ENCODE assay signal across 1 cellular context in the genomic region with DNA sequence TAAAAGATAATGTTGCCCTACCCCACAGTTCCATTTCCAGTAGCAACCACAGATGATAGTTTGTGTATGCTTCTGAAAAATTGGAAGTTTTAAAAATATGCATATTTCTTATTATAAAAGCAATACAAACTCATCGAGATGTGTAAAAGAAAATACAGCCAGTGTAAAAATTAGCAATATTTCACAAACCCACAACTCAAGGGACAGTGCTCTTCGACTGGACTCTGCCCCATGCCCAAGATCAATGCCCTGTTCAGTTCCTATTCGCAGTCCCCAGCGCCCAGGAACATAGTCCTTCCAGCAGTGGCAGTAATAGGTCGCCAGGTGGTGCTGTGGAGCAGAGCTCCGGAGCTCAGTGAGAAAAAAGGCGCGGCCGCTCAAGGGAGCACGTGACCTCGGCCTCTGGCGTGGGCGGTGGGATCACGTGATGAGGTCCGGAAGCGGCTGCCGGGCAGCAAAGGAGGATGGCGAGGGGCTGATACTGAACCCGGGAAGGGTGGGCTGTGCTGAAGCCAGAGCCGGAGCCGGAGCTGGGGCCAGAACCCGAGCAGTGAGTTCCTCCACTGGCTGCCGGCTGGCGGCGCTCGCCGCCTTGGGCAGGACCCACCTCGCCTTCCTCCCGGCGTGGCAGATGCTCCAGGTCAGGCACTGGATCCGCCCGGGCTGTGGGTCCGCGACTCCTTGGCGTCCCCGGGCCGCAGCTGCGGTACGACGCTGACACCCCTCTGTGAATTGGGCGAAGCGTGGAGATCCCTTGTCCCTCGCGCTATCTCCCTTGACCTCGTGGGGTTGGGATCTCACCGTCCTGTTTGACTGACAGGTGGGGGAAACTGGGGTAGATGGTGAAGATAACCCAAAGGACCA.
TF ChIP-seq lines count a peak whose summit lies in the region.

A gene (plus strand): TSS at position 430 of the 864 bp plus-strand sequence. CDS start 11,190 bp downstream, outside the sequence.

TF ChIP-seq in K562, 482 proteins besides CTCF, POLR2A, EP300 and RAD21 (continued from another document and continues in another):
- TF ChIP-seq, protein P1, sequence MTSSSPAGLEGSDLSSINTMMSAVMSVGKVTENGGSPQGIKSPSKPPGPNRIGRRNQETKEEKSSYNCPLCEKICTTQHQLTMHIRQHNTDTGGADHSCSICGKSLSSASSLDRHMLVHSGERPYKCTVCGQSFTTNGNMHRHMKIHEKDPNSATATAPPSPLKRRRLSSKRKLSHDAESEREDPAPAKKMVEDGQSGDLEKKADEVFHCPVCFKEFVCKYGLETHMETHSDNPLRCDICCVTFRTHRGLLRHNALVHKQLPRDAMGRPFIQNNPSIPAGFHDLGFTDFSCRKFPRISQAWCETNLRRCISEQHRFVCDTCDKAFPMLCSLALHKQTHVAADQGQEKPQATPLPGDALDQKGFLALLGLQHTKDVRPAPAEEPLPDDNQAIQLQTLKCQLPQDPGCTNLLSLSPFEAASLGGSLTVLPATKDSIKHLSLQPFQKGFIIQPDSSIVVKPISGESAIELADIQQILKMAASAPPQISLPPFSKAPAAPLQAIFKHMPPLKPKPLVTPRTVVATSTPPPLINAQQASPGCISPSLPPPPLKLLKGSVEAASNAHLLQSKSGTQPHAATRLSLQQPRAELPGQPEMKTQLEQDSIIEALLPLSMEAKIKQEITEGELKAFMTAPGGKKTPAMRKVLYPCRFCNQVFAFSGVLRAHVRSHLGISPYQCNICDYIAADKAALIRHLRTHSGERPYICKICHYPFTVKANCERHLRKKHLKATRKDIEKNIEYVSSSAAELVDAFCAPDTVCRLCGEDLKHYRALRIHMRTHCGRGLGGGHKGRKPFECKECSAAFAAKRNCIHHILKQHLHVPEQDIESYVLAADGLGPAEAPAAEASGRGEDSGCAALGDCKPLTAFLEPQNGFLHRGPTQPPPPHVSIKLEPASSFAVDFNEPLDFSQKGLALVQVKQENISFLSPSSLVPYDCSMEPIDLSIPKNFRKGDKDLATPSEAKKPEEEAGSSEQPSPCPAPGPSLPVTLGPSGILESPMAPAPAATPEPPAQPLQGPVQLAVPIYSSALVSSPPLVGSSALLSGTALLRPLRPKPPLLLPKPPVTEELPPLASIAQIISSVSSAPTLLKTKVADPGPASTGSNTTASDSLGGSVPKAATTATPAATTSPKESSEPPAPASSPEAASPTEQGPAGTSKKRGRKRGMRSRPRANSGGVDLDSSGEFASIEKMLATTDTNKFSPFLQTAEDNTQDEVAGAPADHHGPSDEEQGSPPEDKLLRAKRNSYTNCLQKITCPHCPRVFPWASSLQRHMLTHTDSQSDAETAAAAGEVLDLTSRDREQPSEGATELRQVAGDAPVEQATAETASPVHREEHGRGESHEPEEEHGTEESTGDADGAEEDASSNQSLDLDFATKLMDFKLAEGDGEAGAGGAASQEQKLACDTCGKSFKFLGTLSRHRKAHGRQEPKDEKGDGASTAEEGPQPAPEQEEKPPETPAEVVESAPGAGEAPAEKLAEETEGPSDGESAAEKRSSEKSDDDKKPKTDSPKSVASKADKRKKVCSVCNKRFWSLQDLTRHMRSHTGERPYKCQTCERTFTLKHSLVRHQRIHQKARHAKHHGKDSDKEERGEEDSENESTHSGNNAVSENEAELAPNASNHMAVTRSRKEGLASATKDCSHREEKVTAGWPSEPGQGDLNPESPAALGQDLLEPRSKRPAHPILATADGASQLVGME (CRISPR knock-in tag; IDR thresholded peaks at IDR 0.05), result peak; percentile 41; the same call in 1 of the 2 replicates
- no peak for TF ChIP-seq GABPB2 (CRISPR knock-in tag; conservative IDR thresholded peaks at IDR 0.05)
- TF ChIP-seq ZFPM2 (CRISPR knock-in tag; IDR thresholded peaks at IDR 0.05), result no peak
- TF ChIP-seq FOS (IDR thresholded peaks at IDR 0.05; ENCODE audit: extremely low read depth, insufficient read length), result peak; percentile 26
- TF ChIP-seq NR3C1 (CRISPR knock-in tag; IDR thresholded peaks at IDR 0.05), result no peak
- TF ChIP-seq NCOA4 (IDR thresholded peaks at IDR 0.05; ENCODE audit: partially characterized antibody), result no peak
- no peak for TF ChIP-seq ZNF282 (CRISPR knock-in tag; IDR thresholded peaks at IDR 0.05)
- TF ChIP-seq ZSCAN32 (CRISPR knock-in tag; IDR thresholded peaks at IDR 0.05), result no peak
- TF ChIP-seq ZNF668 (CRISPR knock-in tag; IDR thresholded peaks at IDR 0.05), result no peak
- TF ChIP-seq SUPT5H (IDR thresholded peaks at IDR 0.05), result peak; percentile 60; the same call in 1 of the 2 replicates
- TF ChIP-seq ZNF165 (CRISPR knock-in tag; IDR thresholded peaks at IDR 0.05; ENCODE audit: borderline replicate concordance), result no peak; the same call in 1 of the 2 replicates
- no peak for TF ChIP-seq KLF10 (CRISPR knock-in tag; IDR thresholded peaks at IDR 0.05)
- TF ChIP-seq, protein P2, sequence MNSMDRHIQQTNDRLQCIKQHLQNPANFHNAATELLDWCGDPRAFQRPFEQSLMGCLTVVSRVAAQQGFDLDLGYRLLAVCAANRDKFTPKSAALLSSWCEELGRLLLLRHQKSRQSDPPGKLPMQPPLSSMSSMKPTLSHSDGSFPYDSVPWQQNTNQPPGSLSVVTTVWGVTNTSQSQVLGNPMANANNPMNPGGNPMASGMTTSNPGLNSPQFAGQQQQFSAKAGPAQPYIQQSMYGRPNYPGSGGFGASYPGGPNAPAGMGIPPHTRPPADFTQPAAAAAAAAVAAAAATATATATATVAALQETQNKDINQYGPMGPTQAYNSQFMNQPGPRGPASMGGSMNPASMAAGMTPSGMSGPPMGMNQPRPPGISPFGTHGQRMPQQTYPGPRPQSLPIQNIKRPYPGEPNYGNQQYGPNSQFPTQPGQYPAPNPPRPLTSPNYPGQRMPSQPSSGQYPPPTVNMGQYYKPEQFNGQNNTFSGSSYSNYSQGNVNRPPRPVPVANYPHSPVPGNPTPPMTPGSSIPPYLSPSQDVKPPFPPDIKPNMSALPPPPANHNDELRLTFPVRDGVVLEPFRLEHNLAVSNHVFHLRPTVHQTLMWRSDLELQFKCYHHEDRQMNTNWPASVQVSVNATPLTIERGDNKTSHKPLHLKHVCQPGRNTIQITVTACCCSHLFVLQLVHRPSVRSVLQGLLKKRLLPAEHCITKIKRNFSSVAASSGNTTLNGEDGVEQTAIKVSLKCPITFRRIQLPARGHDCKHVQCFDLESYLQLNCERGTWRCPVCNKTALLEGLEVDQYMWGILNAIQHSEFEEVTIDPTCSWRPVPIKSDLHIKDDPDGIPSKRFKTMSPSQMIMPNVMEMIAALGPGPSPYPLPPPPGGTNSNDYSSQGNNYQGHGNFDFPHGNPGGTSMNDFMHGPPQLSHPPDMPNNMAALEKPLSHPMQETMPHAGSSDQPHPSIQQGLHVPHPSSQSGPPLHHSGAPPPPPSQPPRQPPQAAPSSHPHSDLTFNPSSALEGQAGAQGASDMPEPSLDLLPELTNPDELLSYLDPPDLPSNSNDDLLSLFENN (IDR thresholded peaks at IDR 0.05; ENCODE audit: low read depth in 2 of 2, low read length in 2 of 2), result no peak
- TF ChIP-seq EZH2 (IDR thresholded peaks at IDR 0.05; ENCODE audit: borderline replicate concordance, low read depth, low read length), result no peak
- peak in 1 of 2 experiments; percentile 91; a peak in 1 of 4 replicates for TF ChIP-seq SIN3A (IDR thresholded peaks at IDR 0.05; ENCODE audit: borderline replicate concordance in 2 of 2, control insufficient read depth in 1 of 2, low read depth in 2 of 2, low read length in 2 of 2)
- TF ChIP-seq, protein P3, sequence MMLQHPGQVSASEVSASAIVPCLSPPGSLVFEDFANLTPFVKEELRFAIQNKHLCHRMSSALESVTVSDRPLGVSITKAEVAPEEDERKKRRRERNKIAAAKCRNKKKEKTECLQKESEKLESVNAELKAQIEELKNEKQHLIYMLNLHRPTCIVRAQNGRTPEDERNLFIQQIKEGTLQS (IDR thresholded peaks at IDR 0.05), result no peak
- TF ChIP-seq, protein P3 (CRISPR knock-in tag; conservative IDR thresholded peaks at IDR 0.05), result 0 out of 2 replicates have a peak, but pooled peaks have one; percentile 24
- peak in 1 of 2 experiments; percentile 26; a peak in 2 of 4 replicates for TF ChIP-seq TRIM24 (IDR thresholded peaks at IDR 0.05)
- TF ChIP-seq, protein P4, sequence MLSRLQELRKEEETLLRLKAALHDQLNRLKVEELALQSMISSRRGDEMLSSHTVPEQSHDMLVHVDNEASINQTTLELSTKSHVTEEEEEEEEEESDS (CRISPR knock-in tag; IDR thresholded peaks at IDR 0.05), result no peak
- TF ChIP-seq MEF2A (IDR thresholded peaks at IDR 0.05; ENCODE audit: control insufficient read depth, low read depth, low read length), result no peak
- peak; percentile 82; the same call in 1 of the 2 replicates for TF ChIP-seq KLF6 (CRISPR knock-in tag; IDR thresholded peaks at IDR 0.05; ENCODE audit: borderline replicate concordance)
- no peak for TF ChIP-seq CBFB (CRISPR knock-in tag; IDR thresholded peaks at IDR 0.05)
- TF ChIP-seq, protein P5, sequence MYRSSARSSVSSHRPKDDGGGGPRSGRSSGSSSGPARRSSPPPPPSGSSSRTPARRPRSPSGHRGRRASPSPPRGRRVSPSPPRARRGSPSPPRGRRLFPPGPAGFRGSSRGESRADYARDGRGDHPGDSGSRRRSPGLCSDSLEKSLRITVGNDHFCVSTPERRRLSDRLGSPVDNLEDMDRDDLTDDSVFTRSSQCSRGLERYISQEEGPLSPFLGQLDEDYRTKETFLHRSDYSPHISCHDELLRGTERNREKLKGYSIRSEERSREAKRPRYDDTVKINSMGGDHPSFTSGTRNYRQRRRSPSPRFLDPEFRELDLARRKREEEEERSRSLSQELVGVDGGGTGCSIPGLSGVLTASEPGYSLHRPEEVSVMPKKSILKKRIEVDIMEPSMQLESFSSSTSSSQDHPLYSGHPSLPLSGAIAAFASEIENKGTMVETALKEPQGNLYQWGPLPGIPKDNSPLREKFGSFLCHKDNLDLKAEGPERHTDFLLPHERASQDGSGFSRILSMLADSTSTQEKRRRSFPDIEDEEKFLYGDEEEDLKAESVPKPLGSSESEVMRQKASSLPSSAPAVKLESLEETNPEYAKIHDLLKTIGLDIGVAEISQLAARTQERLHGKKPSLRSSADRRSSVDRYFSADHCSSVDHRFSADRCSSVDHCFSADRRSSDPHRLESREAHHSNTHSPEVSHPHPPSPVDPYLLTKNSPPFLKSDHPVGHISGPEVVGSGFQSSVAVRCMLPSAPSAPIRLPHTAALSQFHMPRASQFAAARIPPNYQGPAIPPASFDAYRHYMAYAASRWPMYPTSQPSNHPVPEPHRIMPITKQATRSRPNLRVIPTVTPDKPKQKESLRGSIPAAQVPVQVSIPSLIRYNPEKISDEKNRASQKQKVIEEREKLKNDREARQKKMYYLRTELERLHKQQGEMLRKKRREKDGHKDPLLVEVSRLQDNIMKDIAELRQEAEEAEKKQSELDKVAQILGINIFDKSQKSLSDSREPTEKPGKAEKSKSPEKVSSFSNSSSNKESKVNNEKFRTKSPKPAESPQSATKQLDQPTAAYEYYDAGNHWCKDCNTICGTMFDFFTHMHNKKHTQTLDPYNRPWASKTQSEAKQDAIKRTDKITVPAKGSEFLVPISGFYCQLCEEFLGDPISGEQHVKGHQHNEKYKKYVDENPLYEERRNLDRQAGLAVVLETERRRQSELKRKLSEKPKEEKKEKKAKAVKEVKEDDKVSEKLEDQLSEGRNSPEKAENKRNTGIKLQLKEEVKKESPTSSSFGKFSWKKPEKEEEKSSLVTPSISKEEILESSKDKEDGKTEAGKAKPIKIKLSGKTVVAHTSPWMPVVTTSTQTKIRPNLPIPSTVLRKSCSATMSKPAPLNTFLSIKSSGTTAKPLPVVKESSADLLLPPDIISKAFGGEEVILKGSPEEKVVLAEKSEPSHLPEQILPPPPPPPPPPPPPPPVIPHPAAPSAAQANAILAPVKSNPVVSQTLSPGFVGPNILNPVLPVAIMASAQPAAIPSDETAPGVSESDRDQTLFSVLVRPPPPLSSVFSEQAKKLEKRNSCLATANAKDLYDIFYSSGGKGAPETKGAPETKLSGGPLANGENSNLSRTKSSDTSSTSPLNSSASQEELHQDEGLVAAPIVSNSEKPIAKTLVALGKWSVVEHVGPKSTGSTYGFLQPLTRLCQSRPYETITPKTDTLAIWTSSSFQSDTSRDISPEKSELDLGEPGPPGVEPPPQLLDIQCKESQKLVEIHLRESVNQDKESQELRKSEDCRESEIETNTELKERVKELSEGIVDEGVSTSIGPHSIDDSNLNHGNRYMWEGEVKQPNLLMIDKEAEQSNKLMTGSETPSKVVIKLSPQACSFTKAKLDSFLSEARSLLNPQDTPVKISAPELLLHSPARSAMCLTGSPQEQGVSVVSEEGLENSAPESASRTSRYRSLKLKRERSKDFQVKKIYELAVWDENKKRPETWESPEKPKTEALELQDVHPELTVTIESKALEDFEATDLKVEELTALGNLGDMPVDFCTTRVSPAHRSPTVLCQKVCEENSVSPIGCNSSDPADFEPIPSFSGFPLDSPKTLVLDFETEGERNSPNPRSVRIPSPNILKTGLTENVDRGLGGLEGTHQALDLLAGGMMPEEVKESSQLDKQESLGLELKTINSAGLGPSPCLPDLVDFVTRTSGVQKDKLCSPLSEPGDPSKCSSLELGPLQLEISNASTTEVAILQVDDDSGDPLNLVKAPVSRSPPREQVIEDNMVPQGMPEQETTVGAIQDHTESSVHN (IDR thresholded peaks at IDR 0.05; ENCODE audit: borderline replicate concordance in 1 of 2, low read depth in 1 of 2), result no peak
- peak; percentile 63; the same call in 1 of the 2 replicates for TF ChIP-seq CBX1 (IDR thresholded peaks at IDR 0.05; ENCODE audit: low read depth)
- TF ChIP-seq ZKSCAN3 (CRISPR knock-in tag; IDR thresholded peaks at IDR 0.05), result no peak
- peak; percentile 86; the same call in 1 of the 2 replicates for TF ChIP-seq STAG1 (CRISPR knock-in tag; IDR thresholded peaks at IDR 0.05; ENCODE audit: borderline replicate concordance)
- TF ChIP-seq ELF2 (CRISPR knock-in tag; IDR thresholded peaks at IDR 0.05), result peak; percentile 92
- TF ChIP-seq TFAM (CRISPR knock-in tag; conservative IDR thresholded peaks at IDR 0.05), result no peak
- TF ChIP-seq, protein P6, sequence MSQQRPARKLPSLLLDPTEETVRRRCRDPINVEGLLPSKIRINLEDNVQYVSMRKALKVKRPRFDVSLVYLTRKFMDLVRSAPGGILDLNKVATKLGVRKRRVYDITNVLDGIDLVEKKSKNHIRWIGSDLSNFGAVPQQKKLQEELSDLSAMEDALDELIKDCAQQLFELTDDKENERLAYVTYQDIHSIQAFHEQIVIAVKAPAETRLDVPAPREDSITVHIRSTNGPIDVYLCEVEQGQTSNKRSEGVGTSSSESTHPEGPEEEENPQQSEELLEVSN (IDR thresholded peaks at IDR 0.05; ENCODE audit: borderline replicate concordance in 1 of 2, extremely low read depth in 1 of 2, insufficient read depth in 1 of 2, insufficient read length in 1 of 2, low read depth in 1 of 2, low read length in 1 of 2, poor library complexity in 1 of 2, severe bottlenecking in 1 of 2), result peak; percentile 87 to 90
- no peak; the same call in 1 of the 2 replicates for TF ChIP-seq KLF13 (tag; IDR thresholded peaks at IDR 0.05; ENCODE audit: borderline replicate concordance, low read depth)
- no peak for TF ChIP-seq IRF2 (CRISPR knock-in tag; IDR thresholded peaks at IDR 0.05)
- no peak for TF ChIP-seq CAMTA2 (CRISPR knock-in tag; conservative IDR thresholded peaks at IDR 0.05)
- no peak for TF ChIP-seq POLR3A (IDR thresholded peaks at IDR 0.05; ENCODE audit: borderline replicate concordance, extremely low read depth, insufficient read depth, insufficient read length)
- TF ChIP-seq FOSL1 (tag; conservative IDR thresholded peaks at IDR 0.05), result peak; percentile 31
- TF ChIP-seq MEIS2 (IDR thresholded peaks at IDR 0.05; ENCODE audit: partially characterized antibody), result peak; percentile 37
- no peak for TF ChIP-seq ZNF444 (CRISPR knock-in tag; IDR thresholded peaks at IDR 0.05)
- TF ChIP-seq SMAD3 (CRISPR knock-in tag; conservative IDR thresholded peaks at IDR 0.05), result no peak
- no peak for TF ChIP-seq ZSCAN29 (IDR thresholded peaks at IDR 0.05)
- no peak for TF ChIP-seq ZNF3 (CRISPR knock-in tag; IDR thresholded peaks at IDR 0.05)
- TF ChIP-seq BDP1 (IDR thresholded peaks at IDR 0.05; ENCODE audit: insufficient read depth, insufficient read length), result no peak
- TF ChIP-seq PHB2 (IDR thresholded peaks at IDR 0.05; ENCODE audit: low read depth), result no peak
